In the genomic region with DNA sequence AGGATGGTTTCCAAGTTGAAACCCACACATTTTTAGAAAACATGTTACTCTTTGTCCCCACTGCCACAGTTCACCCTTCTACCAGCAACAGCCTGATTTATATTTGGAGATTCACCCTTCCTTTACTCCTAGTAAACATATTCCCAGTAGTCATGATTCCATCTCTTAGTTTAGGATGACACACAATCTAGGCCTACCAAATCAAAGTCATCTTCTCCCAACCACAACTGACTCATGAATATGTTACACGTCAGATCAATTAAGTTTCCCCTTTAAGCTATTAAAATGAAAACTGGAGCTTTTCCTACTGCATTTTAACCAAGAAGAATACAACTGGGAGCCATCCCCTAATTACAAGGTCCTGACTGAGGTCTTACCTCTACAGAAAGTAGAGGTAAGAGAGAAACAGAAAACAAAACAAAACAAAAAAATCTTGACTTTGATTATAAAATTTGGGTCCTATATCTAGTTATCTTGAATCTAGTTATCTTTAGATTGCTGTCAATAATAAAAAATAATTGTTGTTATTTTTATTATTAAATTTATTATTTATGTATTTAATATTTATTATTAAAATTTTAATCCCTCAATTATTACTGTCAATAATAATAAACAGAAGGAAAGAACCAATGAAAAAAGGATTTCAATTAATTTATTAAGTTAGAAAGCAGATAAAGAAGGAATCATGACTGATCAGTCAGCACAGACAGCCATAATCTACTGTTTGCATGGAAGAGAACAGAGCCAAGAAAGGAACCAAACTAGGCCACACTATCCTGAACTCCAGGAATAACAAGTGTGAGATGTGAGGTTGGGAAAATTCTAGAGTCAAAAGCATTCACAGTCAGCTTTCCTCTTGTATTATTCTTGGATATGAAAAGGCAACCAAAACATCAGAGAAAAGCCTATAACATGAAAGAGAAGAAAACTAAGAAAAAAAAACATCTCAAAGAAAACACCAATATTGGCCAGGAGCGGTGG, we compare ENCODE assay signal across 1 cellular context.
A peak's percentile ranks its signal among the peaks of the same experiment; 100 is the strongest.
TF ChIP-seq lines count a peak whose summit lies in the region.

No MANE protein-coding gene starts in this region.

TF ChIP-seq in SK-N-SH, 30 proteins besides CTCF, POLR2A, EP300 and RAD21 (continued from another document):
- TF ChIP-seq IRF3 (IDR thresholded peaks at IDR 0.05; ENCODE audit: low read depth, low read length) = no peak
- TF ChIP-seq CHD2 (IDR thresholded peaks at IDR 0.05; ENCODE audit: low read length, partially characterized antibody) = no peak
- no peak for TF ChIP-seq SMC3 (IDR thresholded peaks at IDR 0.05; ENCODE audit: low read depth, low read length)
- no peak for TF ChIP-seq GATA2 (CRISPR knock-in tag; IDR thresholded peaks at IDR 0.05)
- no peak for TF ChIP-seq GABPA (IDR thresholded peaks at IDR 0.05; ENCODE audit: low read depth)
- TF ChIP-seq POLR2AphosphoS5 (IDR thresholded peaks at IDR 0.05; ENCODE audit: low read depth, low read length) = no peak
- TF ChIP-seq, protein P1, sequence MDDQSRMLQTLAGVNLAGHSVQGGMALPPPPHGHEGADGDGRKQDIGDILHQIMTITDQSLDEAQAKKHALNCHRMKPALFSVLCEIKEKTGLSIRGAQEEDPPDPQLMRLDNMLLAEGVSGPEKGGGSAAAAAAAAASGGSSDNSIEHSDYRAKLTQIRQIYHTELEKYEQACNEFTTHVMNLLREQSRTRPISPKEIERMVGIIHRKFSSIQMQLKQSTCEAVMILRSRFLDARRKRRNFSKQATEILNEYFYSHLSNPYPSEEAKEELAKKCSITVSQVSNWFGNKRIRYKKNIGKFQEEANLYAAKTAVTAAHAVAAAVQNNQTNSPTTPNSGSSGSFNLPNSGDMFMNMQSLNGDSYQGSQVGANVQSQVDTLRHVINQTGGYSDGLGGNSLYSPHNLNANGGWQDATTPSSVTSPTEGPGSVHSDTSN (IDR thresholded peaks at IDR 0.05) = peak; percentile 77
- TF ChIP-seq MEF2A (IDR thresholded peaks at IDR 0.05; ENCODE audit: borderline replicate concordance, low read depth) = no peak
- TF ChIP-seq RFX5 (IDR thresholded peaks at IDR 0.05; ENCODE audit: low read length) = no peak
- TF ChIP-seq FOXJ3 (CRISPR knock-in tag; IDR thresholded peaks at IDR 0.05) = no peak
- TF ChIP-seq NFIC (IDR thresholded peaks at IDR 0.05; ENCODE audit: borderline replicate concordance) = no peak
- TF ChIP-seq MAX (IDR thresholded peaks at IDR 0.05; ENCODE audit: low read depth) = no peak
- TF ChIP-seq JUND (IDR thresholded peaks at IDR 0.05) = peak; percentile 50
- TF ChIP-seq YY1 (IDR thresholded peaks at IDR 0.05; ENCODE audit: low read depth) = no peak
- no peak for TF ChIP-seq MXI1 (IDR thresholded peaks at IDR 0.05; ENCODE audit: low read depth, low read length)
- TF ChIP-seq REST (IDR thresholded peaks at IDR 0.05; ENCODE audit: low read depth, low read length) = no peak
- TF ChIP-seq, protein P2, sequence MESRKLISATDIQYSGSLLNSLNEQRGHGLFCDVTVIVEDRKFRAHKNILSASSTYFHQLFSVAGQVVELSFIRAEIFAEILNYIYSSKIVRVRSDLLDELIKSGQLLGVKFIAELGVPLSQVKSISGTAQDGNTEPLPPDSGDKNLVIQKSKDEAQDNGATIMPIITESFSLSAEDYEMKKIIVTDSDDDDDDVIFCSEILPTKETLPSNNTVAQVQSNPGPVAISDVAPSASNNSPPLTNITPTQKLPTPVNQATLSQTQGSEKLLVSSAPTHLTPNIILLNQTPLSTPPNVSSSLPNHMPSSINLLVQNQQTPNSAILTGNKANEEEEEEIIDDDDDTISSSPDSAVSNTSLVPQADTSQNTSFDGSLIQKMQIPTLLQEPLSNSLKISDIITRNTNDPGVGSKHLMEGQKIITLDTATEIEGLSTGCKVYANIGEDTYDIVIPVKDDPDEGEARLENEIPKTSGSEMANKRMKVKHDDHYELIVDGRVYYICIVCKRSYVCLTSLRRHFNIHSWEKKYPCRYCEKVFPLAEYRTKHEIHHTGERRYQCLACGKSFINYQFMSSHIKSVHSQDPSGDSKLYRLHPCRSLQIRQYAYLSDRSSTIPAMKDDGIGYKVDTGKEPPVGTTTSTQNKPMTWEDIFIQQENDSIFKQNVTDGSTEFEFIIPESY (IDR thresholded peaks at IDR 0.05; ENCODE audit: borderline replicate concordance, low read depth) = no peak
- TF ChIP-seq, protein P3, sequence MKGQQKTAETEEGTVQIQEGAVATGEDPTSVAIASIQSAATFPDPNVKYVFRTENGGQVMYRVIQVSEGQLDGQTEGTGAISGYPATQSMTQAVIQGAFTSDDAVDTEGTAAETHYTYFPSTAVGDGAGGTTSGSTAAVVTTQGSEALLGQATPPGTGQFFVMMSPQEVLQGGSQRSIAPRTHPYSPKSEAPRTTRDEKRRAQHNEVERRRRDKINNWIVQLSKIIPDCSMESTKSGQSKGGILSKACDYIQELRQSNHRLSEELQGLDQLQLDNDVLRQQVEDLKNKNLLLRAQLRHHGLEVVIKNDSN (IDR thresholded peaks at IDR 0.05; ENCODE audit: borderline replicate concordance, low read depth) = no peak
- TF ChIP-seq TCF12 (IDR thresholded peaks at IDR 0.05) = peak; percentile 51
- TF ChIP-seq TEAD4 (IDR thresholded peaks at IDR 0.05; ENCODE audit: borderline replicate concordance, insufficient read depth) = no peak
